In genomic region chr20:12886618-12887363, GRCh38 we compare ENCODE assay signal across 7 cellular contexts.
"Had no signal": no experiment of that assay in that cellular context is flagged by ENCODE, and none has a peak within 500 bp of the region (broad histone marks: within the 10 kb centered on the region; RNA-seq: fewer than 3 reads in every experiment).

No MANE protein-coding gene starts in this region.

- H3K36me3 ChIP-seq: HAP-1 had no signal

- DNase-seq: GM23248, GOT3, H7, IMR-90 had no signal

- H3K4me3 ChIP-seq: GM23248, HAP-1, K562 had no signal

- H3K9me3 ChIP-seq: HAP-1 had no signal

- ATAC-seq: HCT116, K562 had no signal

- H3K27ac ChIP-seq: GM23248 had no signal
